Comparison of ENCODE assay signal across 13 cellular contexts in genomic region chr2:62536873-62537547, GRCh38. TPM values are rescaled to one million over a fixed set of nuclear protein-coding genes. Genes with fewer than 3 reads are reported as not detected.
"Had no signal": no experiment of that assay in that cellular context is flagged by ENCODE, and none has a peak within 500 bp of the region (broad histone marks: within the 10 kb centered on the region; RNA-seq: fewer than 3 reads in every experiment).

No MANE protein-coding gene starts in this region.

- H3K27me3 ChIP-seq: esophagus muscularis mucosa, neutrophil, thyroid gland had no signal

- H3K27ac ChIP-seq: coronary artery, esophagus muscularis mucosa, neutrophil, parathyroid adenoma, thyroid gland, VCaP had no signal

- H3K4me3 ChIP-seq: coronary artery, esophagus muscularis mucosa, thyroid gland had no signal

- H3K4me1 ChIP-seq: parathyroid adenoma, thyroid gland had no signal

- FAIRE-seq: endometrium had no signal

- H3K36me3 ChIP-seq: esophagus muscularis mucosa, neutrophil, thyroid gland had no signal

- ATAC-seq: natural killer cell treated with Interleukin-12 subunit alpha and Interleukin-12 subunit beta and Interleukin-15 and Interleukin-18, amount 100 ng/mL, for 72 hours had no signal

- DNase-seq: activated CD4-positive, alpha-beta T cell treated with anti-CD3 and anti-CD28 coated beads for 1 hour; activated naive CD8-positive, alpha-beta T cell treated with anti-CD3 and anti-CD28 coated beads, Interleukin-2, amount 10 ng/mL, durations not matched to agents 7 days and 5 days; stimulated activated CD8-positive, alpha-beta memory T cell treated with anti-CD3 and anti-CD28 coated beads, Interleukin-4, amount 100 ng/mL, for 48 hours; stimulated activated naive CD4-positive, alpha-beta T cell; T-helper 2 cell; thyroid gland had no signal

- H3K9me3 ChIP-seq: esophagus muscularis mucosa, neutrophil, thyroid gland had no signal

RNA-seq across cellular contexts. Expression of gene TMEM17, which starts 31.0 kb away (rescaled TPM):
- total RNA-seq: activated naive CD8-positive, alpha-beta T cell treated with anti-CD3 and anti-CD28 coated beads, Interleukin-2, amount 10 ng/mL, durations not matched to agents 7 days and 5 days had no signal
